27 cellular contexts compared by ENCODE assay signal in genomic region chr7:4805110-4805978, GRCh38. TPM values are rescaled to one million over a fixed set of nuclear protein-coding genes. Genes with fewer than 3 reads are reported as not detected.
"Had no signal": no experiment of that assay in that cellular context is flagged by ENCODE, and none has a peak within 500 bp of the region (broad histone marks: within the 10 kb centered on the region; RNA-seq: fewer than 3 reads in every experiment).

No MANE protein-coding gene starts in this region.

- FAIRE-seq: bronchial epithelial cell, keratinocyte had no signal

- H3K27me3 ChIP-seq: neural progenitor cell, ovary, tibial nerve had no signal

- H3K4me1 ChIP-seq: prostate gland, stomach had no signal

- H3K36me3 Mint-ChIP-seq: activated CD8-positive, alpha-beta memory T cell treated with anti-CD3 and anti-CD28 coated beads, Interleukin-2, amount 10 ng/mL, durations not matched to agents 7 days and 5 days; activated naive CD4-positive, alpha-beta T cell treated with anti-CD3 and anti-CD28 coated beads, Interleukin-2, amount 10 ng/mL, durations not matched to agents 7 days and 5 days; naive thymus-derived CD8-positive, alpha-beta T cell had no signal

- H3K9me3 Mint-ChIP-seq: activated CD4-positive, alpha-beta T cell treated with anti-CD3 and anti-CD28 coated beads, Interleukin-2, amount 10 ng/mL, durations not matched to agents 7 days and 5 days; activated CD8-positive, alpha-beta T cell treated with anti-CD3 and anti-CD28 coated beads for 36 hours; activated naive CD4-positive, alpha-beta T cell treated with anti-CD3 and anti-CD28 coated beads, Interleukin-2, amount 10 ng/mL, durations not matched to agents 7 days and 5 days; naive thymus-derived CD8-positive, alpha-beta T cell; neural progenitor cell had no signal

- H3K9ac ChIP-seq: neural progenitor cell had no signal

- ATAC-seq: activated CD4-positive, CD25-positive, alpha-beta regulatory T cell treated with anti-CD3 and anti-CD28 coated beads, Interleukin-2, amount 50 U/mL, for 24 hours; activated CD8-positive, alpha-beta memory T cell treated with anti-CD3 and anti-CD28 coated beads, Interleukin-2, amount 10 ng/mL, durations not matched to agents 7 days and 5 days; activated CD8-positive, alpha-beta T cell treated with anti-CD3 and anti-CD28 coated beads for 36 hours; gastroesophageal sphincter; heart left ventricle; left colon; naive thymus-derived CD8-positive, alpha-beta T cell had no signal

- H3K36me3 ChIP-seq: gastroesophageal sphincter, neural progenitor cell, ovary, prostate gland, stomach, suprapubic skin had no signal

- H3K9me3 ChIP-seq: gastroesophageal sphincter, heart left ventricle, ovary, prostate gland, stomach, suprapubic skin, tibial nerve had no signal

- H3K27me3 Mint-ChIP-seq: activated CD8-positive, alpha-beta T cell treated with anti-CD3 and anti-CD28 coated beads for 36 hours; naive thymus-derived CD8-positive, alpha-beta T cell had no signal

- H3K27ac ChIP-seq: epithelial cell of prostate, gastroesophageal sphincter, heart left ventricle, neural progenitor cell, ovary, prostate gland, stomach, suprapubic skin, tibial nerve, VCaP had no signal

- H3K27ac Mint-ChIP-seq: activated CD4-positive, alpha-beta T cell treated with anti-CD3 and anti-CD28 coated beads, Interleukin-2, amount 10 ng/mL, durations not matched to agents 7 days and 5 days; activated CD8-positive, alpha-beta memory T cell treated with anti-CD3 and anti-CD28 coated beads, Interleukin-2, amount 10 ng/mL, durations not matched to agents 7 days and 5 days; activated CD8-positive, alpha-beta T cell treated with anti-CD3 and anti-CD28 coated beads for 36 hours; activated naive CD4-positive, alpha-beta T cell treated with anti-CD3 and anti-CD28 coated beads, Interleukin-2, amount 10 ng/mL, durations not matched to agents 7 days and 5 days; neural progenitor cell had no signal

- H3K4me3 Mint-ChIP-seq: activated CD4-positive, alpha-beta T cell treated with anti-CD3 and anti-CD28 coated beads, Interleukin-2, amount 10 ng/mL, durations not matched to agents 7 days and 5 days; activated CD8-positive, alpha-beta memory T cell treated with anti-CD3 and anti-CD28 coated beads, Interleukin-2, amount 10 ng/mL, durations not matched to agents 7 days and 5 days; activated CD8-positive, alpha-beta T cell treated with anti-CD3 and anti-CD28 coated beads for 36 hours; activated naive CD4-positive, alpha-beta T cell treated with anti-CD3 and anti-CD28 coated beads, Interleukin-2, amount 10 ng/mL, durations not matched to agents 7 days and 5 days; naive thymus-derived CD8-positive, alpha-beta T cell; neural progenitor cell had no signal

- H3K4me3 ChIP-seq: gastroesophageal sphincter, heart left ventricle, lung, neural progenitor cell, ovary, prostate gland, stomach, suprapubic skin, tibial nerve had no signal

- DNase-seq: activated CD4-positive, alpha-beta T cell treated with anti-CD3 and anti-CD28 coated beads, Interleukin-2, amount 10 ng/mL, durations not matched to agents 7 days and 5 days; activated CD8-positive, alpha-beta memory T cell treated with anti-CD3 and anti-CD28 coated beads, Interleukin-2, amount 10 ng/mL, durations not matched to agents 7 days and 5 days; activated CD8-positive, alpha-beta T cell treated with anti-CD3 and anti-CD28 coated beads for 36 hours; activated effector memory CD4-positive, alpha-beta T cell treated with anti-CD3 and anti-CD28 coated beads, Interleukin-2, amount 50 U/mL, for 16 hours; activated naive CD4-positive, alpha-beta T cell treated with anti-CD3 and anti-CD28 coated beads, Interleukin-2, amount 10 ng/mL, durations not matched to agents 7 days and 5 days; activated T-cell treated with anti-CD3 and anti-CD28 coated beads for 4 hours; amygdala; cerebellar nuclear complex; cortex of kidney; heart left ventricle; left colon; naive thymus-derived CD8-positive, alpha-beta T cell; ovary; stimulated activated CD4-positive, alpha-beta T cell treated with anti-CD3 and anti-CD28 coated beads, Interleukin-4, amount 100 ng/mL, for 24 hours; stomach had no signal

- H2AFZ ChIP-seq: neural progenitor cell had no signal

- H3K4me2 ChIP-seq: neural progenitor cell had no signal

RNA-seq across cellular contexts. Expression of gene PAPOLB, which starts 56.5 kb away (rescaled TPM):
- total RNA-seq: activated CD8-positive, alpha-beta T cell treated with anti-CD3 and anti-CD28 coated beads for 36 hours; bronchial epithelial cell; naive thymus-derived CD8-positive, alpha-beta T cell; T-helper 2 cell treated with Interferon-gamma antibody and Interleukin-4, amounts not matched to agents 100 ng/mL and 5 ng/mL, for 36 hours had no signal
- polyA plus RNA-seq: keratinocyte; naive thymus-derived CD8-positive, alpha-beta T cell; ovary; stomach had no signal
